ENCODE assay signal across 8 cellular contexts in the genomic region with DNA sequence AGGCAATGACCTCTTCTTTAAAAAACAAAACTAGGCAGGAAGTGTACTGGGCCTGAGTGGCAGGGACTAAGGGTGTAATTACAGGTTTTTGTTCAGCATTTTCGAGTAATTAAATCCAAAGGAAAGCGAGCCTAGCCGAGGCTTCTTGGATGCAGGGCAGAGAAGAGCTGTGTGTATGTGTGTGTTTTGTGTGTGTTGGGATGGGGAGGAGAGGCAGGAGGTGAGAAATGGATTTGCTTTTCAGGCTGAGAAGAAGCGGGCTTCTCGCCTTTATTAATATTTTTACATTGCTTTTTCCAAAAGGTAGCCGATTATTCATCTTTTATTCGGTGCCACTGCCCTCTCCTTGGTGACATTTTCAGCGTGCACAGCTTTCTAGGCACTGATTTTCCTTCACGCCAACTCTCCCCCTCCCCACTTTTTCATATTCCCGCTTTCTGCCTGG. TPM values are rescaled to one million over a fixed set of nuclear protein-coding genes. Genes with fewer than 3 reads are reported as not detected.
DNase-seq lines count a peak whose midpoint lies in the region; ATAC-seq and TF ChIP-seq lines count a peak whose summit lies in the region.

No MANE protein-coding gene starts in this region.

- CTCF ChIA-PET in SK-N-SH (lab: Yijun Ruan, JAX), result interaction anchor here (0.9 to 24.4 kb wide), 7 partner anchors 10 to 125 kb away, joined by 3 to 484 read pairs (median 4); no protein-coding TSS in a partner anchor

- ATAC-seq in SK-N-SH treated with all-trans-retinoic acid at 6 μM for 48 hours (no peak), gastroesophageal sphincter (no peak), HG02840 (IDR thresholded peaks at IDR 0.05; ENCODE audit: low FRiP score, unreplicated experiment) (no peak)

- WGBS in SK-N-SH (ENCODE audit: low lambda C conversion rate), result 86% methylated on average over 10 of the region's 10 CpGs
- 74 to 77% methylated on average over 6 to 10 of the region's 10 CpGs for WGBS in gastroesophageal sphincter (ENCODE audit: low coverage in 1 of 2), 2 donors
- 77 to 84% (median 77%) methylated on average over 10 of the region's 10 CpGs for WGBS in stomach, 5 donors
- 66 to 72% (median 68%) methylated on average over 10 of the region's 10 CpGs for WGBS in ovary, 3 donors

- no peak overlapping the region for H3K4me3 ChIP-seq in SK-N-SH (ENCODE audit: low read depth in 2 of 2, low read length in 1 of 2)
- no peak overlapping the region for H3K4me3 ChIP-seq in Peyer's patch
- no peak overlapping the region for H3K4me3 ChIP-seq in gastroesophageal sphincter
- H3K4me3 ChIP-seq in stomach, result no peak overlapping the region
- no peak overlapping the region for H3K4me3 ChIP-seq in ovary

- H3K4me2 ChIP-seq in SK-N-SH, result peak overlapping the region; percentile 81

- H3F3A ChIP-seq in SK-N-SH (replicated peaks; ENCODE audit: insufficient read depth), result peaks cover 68% of the 10 kb centered on the region

- intact Hi-C loops in stomach (cut with DNase I; ENCODE audit: low total_unique reads) (no loop called here), ovary (cut with DNase I) (no loop called here)

- H3K27me3 ChIP-seq in SK-N-SH (ENCODE audit: insufficient read depth), result no peaks in the 10 kb centered on the region
- H3K27me3 ChIP-seq in Peyer's patch, result no peaks in the 10 kb centered on the region
- no peaks in the 10 kb centered on the region for H3K27me3 ChIP-seq in gastroesophageal sphincter
- no peaks in the 10 kb centered on the region for H3K27me3 ChIP-seq in stomach
- no peaks in the 10 kb centered on the region for H3K27me3 ChIP-seq in ovary

- H3K4me1 ChIP-seq in SK-N-SH (ENCODE audit: control insufficient read depth in 1 of 2, insufficient read depth in 2 of 2, low read depth in 1 of 2, low read length in 1 of 2) (peaks cover 62 to 71% of the 10 kb centered on the region in 2 experiments), Peyer's patch (peaks cover 3 to 71% (median 32%) of the 10 kb centered on the region in 4 donors), gastroesophageal sphincter (peaks cover 31 to 98% (median 53%) of the 10 kb centered on the region in 3 donors), stomach (peaks cover 69 to 97% (median 89%) of the 10 kb centered on the region in 4 donors), ovary (ENCODE audit: insufficient read depth) (peaks cover 29% of the 10 kb centered on the region)

- H3K9me2 ChIP-seq in SK-N-SH, result no peaks in the 10 kb centered on the region

- no peak overlapping the region for H2AFZ ChIP-seq in SK-N-SH (ENCODE audit: low read depth)

- H3K79me2 ChIP-seq in SK-N-SH (ENCODE audit: insufficient read depth), result peaks cover 13% of the 10 kb centered on the region; the same call in 1 of the 2 replicates

- H3K9me3 ChIP-seq in SK-N-SH (no peaks in the 10 kb centered on the region), Peyer's patch (no peaks in the 10 kb centered on the region), gastroesophageal sphincter (no peaks in the 10 kb centered on the region), stomach (no peaks in the 10 kb centered on the region), ovary (no peaks in the 10 kb centered on the region)

- H3K9ac ChIP-seq in SK-N-SH, result peak overlapping the region; percentile 75; the same call in 1 of the 2 replicates

- TF ChIP-seq POLR2A in Peyer's patch (IDR thresholded peaks at IDR 0.05) (no peak), gastroesophageal sphincter (IDR thresholded peaks at IDR 0.05) (no peak), stomach (IDR thresholded peaks at IDR 0.05) (no peak), ovary (IDR thresholded peaks at IDR 0.05) (no peak)

- TF ChIP-seq EP300 in SK-N-SH (IDR thresholded peaks at IDR 0.05; ENCODE audit: borderline replicate concordance in 1 of 2, low read depth in 1 of 2, low read length in 1 of 2), result no peak
- TF ChIP-seq EP300 in gastroesophageal sphincter (IDR thresholded peaks at IDR 0.05), result no peak
- no peak for TF ChIP-seq EP300 in stomach (IDR thresholded peaks at IDR 0.05)
- TF ChIP-seq EP300 in ovary (IDR thresholded peaks at IDR 0.05), result no peak

- TF ChIP-seq RAD21 in SK-N-SH (IDR thresholded peaks at IDR 0.05; ENCODE audit: low read length), result no peak

- POLR2A ChIA-PET in SK-N-SH (lab: Yijun Ruan, JAX), result interaction anchor here (1.8 kb wide), 1 partner anchor 117 kb away, joined by 6 read pairs; no protein-coding TSS in a partner anchor

- H3K27ac ChIP-seq in SK-N-SH (ENCODE audit: low read depth in 2 of 2, low read length in 1 of 2), result peak overlapping the region; percentile 99 to 100
- H3K27ac ChIP-seq in Peyer's patch, result peak overlapping the region; percentile 83 to 91 (median 88)
- H3K27ac ChIP-seq in gastroesophageal sphincter, result peak overlapping the region in 3 of 4 donors; percentile 89 to 100 (median 95)
- peak overlapping the region; percentile 65 to 100 (median 98) for H3K27ac ChIP-seq in stomach
- peak overlapping the region in 1 of 2 donors; percentile 94 for H3K27ac ChIP-seq in ovary

- DNase-seq in SK-N-SH (no peak), Peyer's patch (no peak), stomach (no peak), cerebellar nuclear complex (lab: John Stamatoyannopoulos, UW) (no peak), ovary (no peak)

- TF ChIP-seq CTCF in SK-N-SH (IDR thresholded peaks at IDR 0.05), result no peak
- TF ChIP-seq CTCF in Peyer's patch (IDR thresholded peaks at IDR 0.05), result no peak
- no peak for TF ChIP-seq CTCF in gastroesophageal sphincter (IDR thresholded peaks at IDR 0.05)
- TF ChIP-seq CTCF in stomach (IDR thresholded peaks at IDR 0.05), result no peak
- TF ChIP-seq CTCF in ovary (IDR thresholded peaks at IDR 0.05), result no peak

- H3K36me3 ChIP-seq in SK-N-SH (replicated peaks in 1 of 2; ENCODE audit: control insufficient read depth in 1 of 2, insufficient read depth in 2 of 2, low read length in 1 of 2) (no peaks in the 10 kb centered on the region), Peyer's patch (no peaks in the 10 kb centered on the region), gastroesophageal sphincter (no peaks in the 10 kb centered on the region), stomach (no peaks in the 10 kb centered on the region), ovary (no peaks in the 10 kb centered on the region)

- H4K20me1 ChIP-seq in SK-N-SH (ENCODE audit: insufficient read depth), result no peaks in the 10 kb centered on the region

TF ChIP-seq in SK-N-SH, 30 proteins besides CTCF, POLR2A, EP300 and RAD21:
- TF ChIP-seq CHD2 (IDR thresholded peaks at IDR 0.05; ENCODE audit: low read length, partially characterized antibody), result no peak
- no peak for TF ChIP-seq SIN3A (IDR thresholded peaks at IDR 0.05; ENCODE audit: borderline replicate concordance, low read depth, low read length)
- no peak for TF ChIP-seq YY1 (IDR thresholded peaks at IDR 0.05; ENCODE audit: low read depth)

TF ChIP-seq in SK-N-SH treated with all-trans-retinoic acid at 6 μM for 48 hours, 23 proteins besides CTCF, POLR2A, EP300 and RAD21 (continues in another document):
- TF ChIP-seq TOX (CRISPR knock-in tag; IDR thresholded peaks at IDR 0.05; ENCODE audit: borderline replicate concordance) (no peak), ESRRG (CRISPR knock-in tag; IDR thresholded peaks at IDR 0.05) (no peak), ZC3H10 (CRISPR knock-in tag; IDR thresholded peaks at IDR 0.05) (no peak), ZNF70 (CRISPR knock-in tag; IDR thresholded peaks at IDR 0.05) (no peak), ZFP3 (CRISPR knock-in tag; IDR thresholded peaks at IDR 0.05) (no peak), RARB (CRISPR knock-in tag; IDR thresholded peaks at IDR 0.05) (no peak)
- TF ChIP-seq, protein P1, sequence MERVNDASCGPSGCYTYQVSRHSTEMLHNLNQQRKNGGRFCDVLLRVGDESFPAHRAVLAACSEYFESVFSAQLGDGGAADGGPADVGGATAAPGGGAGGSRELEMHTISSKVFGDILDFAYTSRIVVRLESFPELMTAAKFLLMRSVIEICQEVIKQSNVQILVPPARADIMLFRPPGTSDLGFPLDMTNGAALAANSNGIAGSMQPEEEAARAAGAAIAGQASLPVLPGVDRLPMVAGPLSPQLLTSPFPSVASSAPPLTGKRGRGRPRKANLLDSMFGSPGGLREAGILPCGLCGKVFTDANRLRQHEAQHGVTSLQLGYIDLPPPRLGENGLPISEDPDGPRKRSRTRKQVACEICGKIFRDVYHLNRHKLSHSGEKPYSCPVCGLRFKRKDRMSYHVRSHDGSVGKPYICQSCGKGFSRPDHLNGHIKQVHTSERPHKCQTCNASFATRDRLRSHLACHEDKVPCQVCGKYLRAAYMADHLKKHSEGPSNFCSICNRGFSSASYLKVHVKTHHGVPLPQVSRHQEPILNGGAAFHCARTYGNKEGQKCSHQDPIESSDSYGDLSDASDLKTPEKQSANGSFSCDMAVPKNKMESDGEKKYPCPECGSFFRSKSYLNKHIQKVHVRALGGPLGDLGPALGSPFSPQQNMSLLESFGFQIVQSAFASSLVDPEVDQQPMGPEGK (CRISPR knock-in tag; IDR thresholded peaks at IDR 0.05; ENCODE audit: borderline replicate concordance), result no peak
- TF ChIP-seq, protein P2, sequence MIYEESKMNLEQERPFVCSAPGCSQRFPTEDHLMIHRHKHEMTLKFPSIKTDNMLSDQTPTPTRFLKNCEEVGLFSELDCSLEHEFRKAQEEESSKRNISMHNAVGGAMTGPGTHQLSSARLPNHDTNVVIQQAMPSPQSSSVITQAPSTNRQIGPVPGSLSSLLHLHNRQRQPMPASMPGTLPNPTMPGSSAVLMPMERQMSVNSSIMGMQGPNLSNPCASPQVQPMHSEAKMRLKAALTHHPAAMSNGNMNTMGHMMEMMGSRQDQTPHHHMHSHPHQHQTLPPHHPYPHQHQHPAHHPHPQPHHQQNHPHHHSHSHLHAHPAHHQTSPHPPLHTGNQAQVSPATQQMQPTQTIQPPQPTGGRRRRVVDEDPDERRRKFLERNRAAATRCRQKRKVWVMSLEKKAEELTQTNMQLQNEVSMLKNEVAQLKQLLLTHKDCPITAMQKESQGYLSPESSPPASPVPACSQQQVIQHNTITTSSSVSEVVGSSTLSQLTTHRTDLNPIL (CRISPR knock-in tag; IDR thresholded peaks at IDR 0.05; ENCODE audit: low read depth), result no peak

RNA-seq across cellular contexts. Expression of a gene that starts 8.9 kb away (rescaled TPM):
- 10.9 and 17.1 TPM in 2 replicates for polyA plus RNA-seq in SK-N-SH (2012; rRNA removed)
- 9.1 and 14.4 TPM in 2 replicates for polyA plus RNA-seq in SK-N-SH (2012; cell fraction: cytosol; rRNA removed)
- 16.2 and 16.9 TPM in 2 replicates for polyA plus RNA-seq in SK-N-SH (2012; cell fraction: nucleus; rRNA removed)
- total RNA-seq in Peyer's patch, result 10 to 100 TPM; 10.3 to 20.6 (median 16.4) TPM
- total RNA-seq in gastroesophageal sphincter, result 10 to 100 TPM; 53.7 to 75.6 (median 59.9) TPM
- total RNA-seq in stomach, result 10 to 100 TPM in 4 of 5 donors, 1 to 10 TPM in 1; 5.3 to 43.6 (median 28.4) TPM
- polyA plus RNA-seq in stomach, result 10 to 100 TPM in 2 of 3 donors, 1 to 10 TPM in 1; 8.5 to 17.7 (median 10.5) TPM
- 100 to 1,000 TPM in 2 of 7 donors, 10 to 100 TPM in 5; 52.2 to 126 (median 78.4) TPM for total RNA-seq in ovary
- 10 to 100 TPM; 14.1 to 35.0 TPM for polyA plus RNA-seq in ovary
